ENCODE assay signal across 21 cellular contexts in genomic region chr2:70676301-70677035, GRCh38.
"Had no signal": no experiment of that assay in that cellular context is flagged by ENCODE, and none has a peak within 500 bp of the region (broad histone marks: within the 10 kb centered on the region; RNA-seq: fewer than 3 reads in every experiment).

No MANE protein-coding gene starts in this region.

- H3K4me3 Mint-ChIP-seq: memory B cell, mesothelial cell of epicardium, natural killer cell, neural crest cell, type B pancreatic cell had no signal

- H3K9me3 ChIP-seq: heart right ventricle, left ventricle myocardium inferior, lower lobe of right lung, right atrium auricular region, suprapubic skin, thyroid gland had no signal

- H3K27me3 Mint-ChIP-seq: memory B cell, type B pancreatic cell had no signal

- H3K4me3 ChIP-seq: dorsolateral prefrontal cortex, heart right ventricle, left ventricle myocardium inferior, lower lobe of right lung, right atrium auricular region, suprapubic skin, thyroid gland had no signal

- H3K36me3 ChIP-seq: left ventricle myocardium inferior, lower lobe of right lung, right atrium auricular region, suprapubic skin, thyroid gland had no signal

- DNase-seq: cortex of kidney; effector CD8-positive, alpha-beta T cell; heart right ventricle; hypothalamus; left cardiac atrium; left ventricle myocardium inferior; lower lobe of right lung; natural killer cell; stimulated activated CD4-positive, alpha-beta T cell treated with anti-CD3 and anti-CD28 coated beads, Interleukin-15, amount 100 ng/mL, for 24 hours; stimulated activated CD4-positive, alpha-beta T cell treated with anti-CD3 and anti-CD28 coated beads, Interleukin-2, amount 100 ng/mL, for 24 hours; stimulated activated CD4-positive, alpha-beta T cell treated with anti-CD3 and anti-CD28 coated beads, Interleukin-4, amount 100 ng/mL, for 4 hours; stimulated activated naive CD4-positive, alpha-beta T cell; thyroid gland had no signal

- H3K36me3 Mint-ChIP-seq: mesothelial cell of epicardium, natural killer cell, type B pancreatic cell had no signal

- ATAC-seq: esophagus mucosa, heart right ventricle, left cardiac atrium, lower lobe of right lung, natural killer cell had no signal

- H3K27me3 ChIP-seq: dorsolateral prefrontal cortex, heart right ventricle, right atrium auricular region, suprapubic skin, thyroid gland had no signal

- H3K27ac Mint-ChIP-seq: memory B cell, mesothelial cell of epicardium, natural killer cell, type B pancreatic cell had no signal

- H3K4me1 Mint-ChIP-seq: memory B cell, natural killer cell had no signal

- H3K9me3 Mint-ChIP-seq: memory B cell, mesothelial cell of epicardium, natural killer cell, neural crest cell, type B pancreatic cell had no signal

- H3K4me1 ChIP-seq: right atrium auricular region, suprapubic skin had no signal
